ENCODE assay signal across 8 cellular contexts in genomic region chr12:125983094-125983783, GRCh38.
A peak's percentile ranks its signal among the peaks of the same experiment; 100 is the strongest.
DNase-seq lines count a peak whose midpoint lies in the region; ATAC-seq and TF ChIP-seq lines count a peak whose summit lies in the region.

No MANE protein-coding gene starts in this region.

- peaks cover 33% of the 10 kb centered on the region for H3K9me3 ChIP-seq in endodermal cell (ENCODE audit: control insufficient read depth, low read length)
- H3K9me3 ChIP-seq in mucosa of stomach (ENCODE audit: control insufficient read depth, low read length): no peaks in the 10 kb centered on the region
- no peaks in the 10 kb centered on the region for H3K9me3 ChIP-seq in aorta (ENCODE audit: control insufficient read depth, low read length)

- no peak overlapping the region for H3K27ac Mint-ChIP-seq in stimulated activated naive CD8-positive, alpha-beta T cell treated with anti-CD3 and anti-CD28 coated beads, Interleukin-15, amount 100 ng/mL, for 72 hours
- H3K27ac Mint-ChIP-seq in endodermal cell (peak overlapping the region; percentile 92), CD14-positive monocyte (no peak overlapping the region)

- 40 to 59% methylated on average over 1 to 24 of the region's 24 CpGs for WGBS in endodermal cell (ENCODE audit: insufficient coverage in 1 of 2, insufficient read length in 1 of 2), 2 experiments
- WGBS in aorta, 2 donors: 1% methylated on average over 22 to 24 of the region's 24 CpGs

- peak overlapping the region; percentile 70 for H3K27ac ChIP-seq in endodermal cell (ENCODE audit: low read depth, low read length)
- H3K27ac ChIP-seq in aorta (ENCODE audit: low read depth in 1 of 2, low read length in 2 of 2): no peak overlapping the region

- no peaks in the 10 kb centered on the region for H3K36me3 ChIP-seq in endodermal cell (ENCODE audit: control insufficient read depth, insufficient read depth, low read length)
- H3K36me3 ChIP-seq in mucosa of stomach (ENCODE audit: control insufficient read depth, insufficient read depth, low read length): no peaks in the 10 kb centered on the region
- no peaks in the 10 kb centered on the region for H3K36me3 ChIP-seq in aorta (ENCODE audit: control insufficient read depth in 1 of 2, insufficient read depth in 2 of 2, low read length in 1 of 2)

- H3K9me3 Mint-ChIP-seq in stimulated activated naive CD8-positive, alpha-beta T cell treated with anti-CD3 and anti-CD28 coated beads, Interleukin-15, amount 100 ng/mL, for 72 hours: peaks cover 0 to 5% of the 10 kb centered on the region in 2 donors
- H3K9me3 Mint-ChIP-seq in endodermal cell: peaks cover 3% of the 10 kb centered on the region
- peaks cover 0 to 13% (median 9%) of the 10 kb centered on the region in 7 donors for H3K9me3 Mint-ChIP-seq in CD14-positive monocyte

- H3K9ac ChIP-seq in endodermal cell (ENCODE audit: extremely low read depth, low read length, poor library complexity, severe bottlenecking) (no peak overlapping the region), mucosa of stomach (ENCODE audit: low read length) (peak overlapping the region; percentile 17)

- no peaks in the 10 kb centered on the region for H3K36me3 Mint-ChIP-seq in endodermal cell (ENCODE audit: low read depth)
- H3K36me3 Mint-ChIP-seq in CD14-positive monocyte: no peaks in the 10 kb centered on the region

- H3K4me3 ChIP-seq in endodermal cell (ENCODE audit: low read length) (peak overlapping the region; percentile 71), mucosa of stomach (ENCODE audit: low read length) (peak overlapping the region; percentile 19), aorta (ENCODE audit: low read length in 2 of 2) (peak overlapping the region; percentile 19 to 32)

- ATAC-seq in stimulated activated naive CD8-positive, alpha-beta T cell treated with anti-CD3 and anti-CD28 coated beads, Interleukin-15, amount 100 ng/mL, for 72 hours: peak; percentile 65
- no peak for ATAC-seq in stimulated activated naive CD8-positive, alpha-beta T cell treated with anti-CD3 and anti-CD28 coated beads, Interleukin-15, Interleukin-2, amounts not matched to agents 100 U/mL and 50 U/mL, for 24 hours
- ATAC-seq in aorta (ENCODE audit: low FRiP score) (peak; percentile 67), HG03175 (IDR thresholded peaks at IDR 0.05; ENCODE audit: unreplicated experiment) (no peak)

- intact Hi-C loops in aorta (cut with DNase I) (no loop called here), CD14-positive monocyte (cut with micrococcal nuclease) (no loop called here)

- peaks cover 7% of the 10 kb centered on the region for H3K4me1 Mint-ChIP-seq in stimulated activated naive CD8-positive, alpha-beta T cell treated with anti-CD3 and anti-CD28 coated beads, Interleukin-15, amount 100 ng/mL, for 72 hours
- H3K4me1 Mint-ChIP-seq in endodermal cell: peaks cover 9% of the 10 kb centered on the region
- H3K4me1 Mint-ChIP-seq in CD14-positive monocyte: no peaks in the 10 kb centered on the region

- peak; percentile 2 to 9 for DNase-seq in stimulated activated naive CD8-positive, alpha-beta T cell treated with anti-CD3 and anti-CD28 coated beads, Interleukin-15, amount 100 ng/mL, for 72 hours
- DNase-seq in stimulated activated naive CD8-positive, alpha-beta T cell treated with anti-CD3 and anti-CD28 coated beads, Interleukin-15, Interleukin-2, amounts not matched to agents 100 U/mL and 50 U/mL, for 24 hours: no peak
- peak; percentile 99 for DNase-seq in endodermal cell
- DNase-seq in aorta: peak; percentile 54 to 77
- no peak for DNase-seq in iPS-NIHi11 (ENCODE audit: low spot score)
- DNase-seq in CD14-positive monocyte (ENCODE audit: low spot score): no peak

- H3K27me3 ChIP-seq in endodermal cell (ENCODE audit: control insufficient read depth, insufficient read depth, low read length, poor library complexity, severe bottlenecking) (no peaks in the 10 kb centered on the region), mucosa of stomach (ENCODE audit: control insufficient read depth, insufficient read depth, low read length) (peaks cover 4% of the 10 kb centered on the region), aorta (ENCODE audit: control insufficient read depth in 1 of 2, insufficient read depth in 2 of 2, low read length in 1 of 2) (no peaks in the 10 kb centered on the region)

- H3K4me1 ChIP-seq in endodermal cell (ENCODE audit: control insufficient read depth, insufficient read depth, low read length) (no peaks in the 10 kb centered on the region), mucosa of stomach (ENCODE audit: control insufficient read depth, insufficient read depth, low read length) (peaks cover 3% of the 10 kb centered on the region), aorta (ENCODE audit: control insufficient read depth in 1 of 2, insufficient read depth in 2 of 2, low read length in 2 of 2) (no peaks in the 10 kb centered on the region)

- no peak for TF ChIP-seq CTCF in endodermal cell (conservative IDR thresholded peaks at IDR 0.05)
- no peak for TF ChIP-seq CTCF in CD14-positive monocyte (IDR thresholded peaks at IDR 0.05)

- H3K4me3 Mint-ChIP-seq in stimulated activated naive CD8-positive, alpha-beta T cell treated with anti-CD3 and anti-CD28 coated beads, Interleukin-15, amount 100 ng/mL, for 72 hours: peak overlapping the region in 1 of 2 donors; percentile 57
- H3K4me3 Mint-ChIP-seq in endodermal cell: peak overlapping the region; percentile 76
- H3K4me3 Mint-ChIP-seq in CD14-positive monocyte: peak overlapping the region in 1 of 2 donors; percentile 81

- H3K27me3 Mint-ChIP-seq in stimulated activated naive CD8-positive, alpha-beta T cell treated with anti-CD3 and anti-CD28 coated beads, Interleukin-15, amount 100 ng/mL, for 72 hours: peaks cover 52% of the 10 kb centered on the region
- H3K27me3 Mint-ChIP-seq in endodermal cell (ENCODE audit: insufficient read depth) (peaks cover 13% of the 10 kb centered on the region), CD14-positive monocyte (ENCODE audit: low read depth in 3 of 3) (peaks cover 12 to 29% (median 13%) of the 10 kb centered on the region in 3 donors)

Comparison
In these comparisons a context has a peak if more than half of its experiments do, and no peak if none do; other contexts are left out.
1. ATAC-seq: peak in stimulated activated naive CD8-positive, alpha-beta T cell treated with anti-CD3 and anti-CD28 coated beads, Interleukin-15, amount 100 ng/mL, for 72 hours (single experiment) and aorta (single experiment); none in stimulated activated naive CD8-positive, alpha-beta T cell treated with anti-CD3 and anti-CD28 coated beads, Interleukin-15, Interleukin-2, amounts not matched to agents 100 U/mL and 50 U/mL, for 24 hours (single experiment) and HG03175 (single experiment).
2. DNase-seq: peak in stimulated activated naive CD8-positive, alpha-beta T cell treated with anti-CD3 and anti-CD28 coated beads, Interleukin-15, amount 100 ng/mL, for 72 hours (2 of 2), endodermal cell (single experiment) and aorta (2 of 2); none in stimulated activated naive CD8-positive, alpha-beta T cell treated with anti-CD3 and anti-CD28 coated beads, Interleukin-15, Interleukin-2, amounts not matched to agents 100 U/mL and 50 U/mL, for 24 hours (single experiment), iPS-NIHi11 (single experiment) and CD14-positive monocyte (single experiment).
3. H3K4me3 ChIP-seq: peak in every context shown above with its lines; median percentile 71 in endodermal cell; 26 in aorta; 19 in mucosa of stomach.